ENCODE assay signal across 19 cellular contexts in genomic region chr2:158664987-158665386, GRCh38.
DNase-seq lines count a peak whose midpoint lies in the region; ATAC-seq and TF ChIP-seq lines count a peak whose summit lies in the region.
"Had no signal": no experiment of that assay in that cellular context is flagged by ENCODE, and none has a peak within 500 bp of the region (broad histone marks: within the 10 kb centered on the region; RNA-seq: fewer than 3 reads in every experiment).

No MANE protein-coding gene starts in this region.

- no peak overlapping the region for H4K5ac ChIP-seq in IMR-90 (ENCODE audit: low read depth, low read length)

- H4K8ac ChIP-seq in IMR-90 (ENCODE audit: low read depth in 2 of 2, low read length in 2 of 2), result peak overlapping the region in 1 of 2 experiments; percentile 44; a peak in 1 of 4 replicates

- H3K36me3 Mint-ChIP-seq in activated T-helper 1 cell treated with anti-CD3 and anti-CD28 coated beads, Interleukin-12 subunit alpha, Interleukin-12 subunit beta, Interleukin-2, Interleukin-4 antibody, amounts not matched to agents 30 ng/mL and 10 ng/mL and 1 ng/mL, durations not matched to agents 14 hours and 24 hours and 36 hours (ENCODE audit: low read depth), result peaks cover 2% of the 10 kb centered on the region

- TF ChIP-seq POLR2A in IMR-90 (IDR thresholded peaks at IDR 0.05; ENCODE audit: low read depth, low read length) (no peak), tibial nerve (IDR thresholded peaks at IDR 0.05) (no peak)

- H3K18ac ChIP-seq in IMR-90 (ENCODE audit: low read depth, low read length), result no peak overlapping the region

- H3K27me3 Mint-ChIP-seq in activated T-helper 1 cell treated with anti-CD3 and anti-CD28 coated beads, Interleukin-12 subunit alpha, Interleukin-12 subunit beta, Interleukin-2, Interleukin-4 antibody, amounts not matched to agents 30 ng/mL and 10 ng/mL and 1 ng/mL, durations not matched to agents 14 hours and 24 hours and 36 hours (ENCODE audit: insufficient read depth), result no peaks in the 10 kb centered on the region
- H3K27me3 Mint-ChIP-seq: activated CD4-positive, alpha-beta T cell treated with anti-CD3 and anti-CD28 coated beads for 36 hours; activated naive CD8-positive, alpha-beta T cell; brain; CD4-positive, alpha-beta memory T cell; dendritic cell treated with granulocyte-macrophage colony-stimulating factor and Interleukin-4, amounts not matched to agents 40 ng/mL and 50 ng/mL, for 4 days had no signal

- POLR2A ChIA-PET in IMR-90 (lab: Charles Lee; ENCODE audit: unreplicated experiment), result no interaction called here

- H2BK5ac ChIP-seq in IMR-90 (ENCODE audit: low read depth, low read length, poor library complexity, severe bottlenecking), result peak overlapping the region; percentile 41

- peaks cover 9% of the 10 kb centered on the region for H3K9me1 ChIP-seq in IMR-90 (ENCODE audit: insufficient read depth, low read length)

- in situ Hi-C loops in IMR-90 (cut with MboI; ENCODE audit: low sequenced_read_pairs), result no loop called here

- H4K91ac ChIP-seq in IMR-90 (ENCODE audit: insufficient read depth, low read depth, low read length), result no peak overlapping the region

- H2AK5ac ChIP-seq in IMR-90 (ENCODE audit: low read depth, low read length), result no peak overlapping the region

- dilution Hi-C loops in IMR-90 (cut with HindIII; ENCODE audit: low sequenced_read_pairs, unreplicated experiment), result no loop called here

- no peak overlapping the region for H3K23ac ChIP-seq in IMR-90 (ENCODE audit: low read depth, low read length)

- no peaks in the 10 kb centered on the region for H3K9me3 Mint-ChIP-seq in activated T-helper 1 cell treated with anti-CD3 and anti-CD28 coated beads, Interleukin-12 subunit alpha, Interleukin-12 subunit beta, Interleukin-2, Interleukin-4 antibody, amounts not matched to agents 30 ng/mL and 10 ng/mL and 1 ng/mL, durations not matched to agents 14 hours and 24 hours and 36 hours
- H3K9me3 Mint-ChIP-seq: brain; CD4-positive, alpha-beta memory T cell; dendritic cell treated with granulocyte-macrophage colony-stimulating factor and Interleukin-4, amounts not matched to agents 40 ng/mL and 50 ng/mL, for 4 days; nephron had no signal

- H3K4me2 ChIP-seq in IMR-90 (ENCODE audit: low read depth, low read length), result peak overlapping the region; percentile 68; the same call in 1 of the 2 replicates

- TF ChIP-seq EP300 in tibial nerve (IDR thresholded peaks at IDR 0.05), result no peak

- DNase-seq in AG08396 (ENCODE audit: low spot score), result peak; percentile 38
- DNase-seq in IMR-90, result peak; percentile 64
- DNase-seq in cerebellum (ENCODE audit: low spot score), result peak; percentile 53
- DNase-seq in iris pigment epithelial cell (ENCODE audit: low read depth), result peak; percentile 57
- no peak for DNase-seq in tibial nerve (ENCODE audit: low spot score in 2 of 2)
- no peak for DNase-seq in activated T-helper 1 cell treated with anti-CD3 and anti-CD28 coated beads, Interleukin-12 subunit alpha, Interleukin-12 subunit beta, Interleukin-2, Interleukin-4 antibody, amounts not matched to agents 30 ng/mL and 10 ng/mL and 1 ng/mL, durations not matched to agents 14 hours and 24 hours and 36 hours (ENCODE audit: low spot score)
- DNase-seq: activated CD4-positive, alpha-beta T cell treated with anti-CD3 and anti-CD28 coated beads for 36 hours; CD4-positive, alpha-beta memory T cell; DMS79; kidney glomerular epithelial cell; mesendoderm; NCI-H2107; NCI-H524 had no signal

- TF ChIP-seq CTCF in IMR-90 (conservative IDR thresholded peaks at IDR 0.05; ENCODE audit: low read depth, low read length) (no peak), tibial nerve (IDR thresholded peaks at IDR 0.05) (no peak)

- no peak overlapping the region for H2AK9ac ChIP-seq in IMR-90 (replicated peaks; ENCODE audit: low read depth, low read length, poor library complexity)

- H3K27ac ChIP-seq in IMR-90 (ENCODE audit: insufficient read depth, low read length) (no peak overlapping the region), tibial nerve (no peak overlapping the region)

- H2AFZ ChIP-seq in IMR-90 (replicated peaks; ENCODE audit: low read length, poor library complexity), result no peak overlapping the region

- H2BK120ac ChIP-seq in IMR-90 (ENCODE audit: low read depth, low read length), result peak overlapping the region; percentile 20; the same call in 1 of the 2 replicates

- no peak overlapping the region for H2BK15ac ChIP-seq in IMR-90 (ENCODE audit: low read depth, low read length)

- WGBS in IMR-90 (ENCODE audit: extremely low coverage in 2 of 2, insufficient read length in 1 of 2), 2 experiments, result no CpG with 5 or more reads among the region's 3 CpGs
- 65 to 66% methylated on average over 3 of the region's 3 CpGs for WGBS in tibial nerve, 2 donors

- H3K27ac Mint-ChIP-seq in activated T-helper 1 cell treated with anti-CD3 and anti-CD28 coated beads, Interleukin-12 subunit alpha, Interleukin-12 subunit beta, Interleukin-2, Interleukin-4 antibody, amounts not matched to agents 30 ng/mL and 10 ng/mL and 1 ng/mL, durations not matched to agents 14 hours and 24 hours and 36 hours, result no peak overlapping the region
- H3K27ac Mint-ChIP-seq: activated CD4-positive, alpha-beta T cell treated with anti-CD3 and anti-CD28 coated beads for 36 hours; activated naive CD8-positive, alpha-beta T cell; CD4-positive, alpha-beta memory T cell; dendritic cell treated with granulocyte-macrophage colony-stimulating factor and Interleukin-4, amounts not matched to agents 40 ng/mL and 50 ng/mL, for 4 days had no signal

- no peak overlapping the region for H3K14ac ChIP-seq in IMR-90 (replicated peaks; ENCODE audit: low read depth, low read length)

- intact Hi-C loops in IMR-90 (cut with micrococcal nuclease), result loop anchor here (2.0 kb wide), 1 partner anchor 206 kb away; no protein-coding TSS in a partner anchor
- intact Hi-C loops in activated T-helper 1 cell treated with anti-CD3 and anti-CD28 coated beads, Interleukin-12 subunit alpha, Interleukin-12 subunit beta, Interleukin-2, Interleukin-4 antibody, amounts not matched to agents 30 ng/mL and 10 ng/mL and 1 ng/mL, durations not matched to agents 14 hours and 24 hours and 36 hours (cut with micrococcal nuclease), result no loop called here

- CTCF ChIA-PET in IMR-90 (lab: Yijun Ruan, JAX), result interaction anchor here (0.8 kb wide), 1 partner anchor 17 kb away, joined by 3 read pairs; no protein-coding TSS in a partner anchor

- H3K4me1 ChIP-seq in IMR-90 (ENCODE audit: control insufficient read depth, insufficient read depth, low read length) (peaks cover 10% of the 10 kb centered on the region), tibial nerve (peaks cover 0 to 20% (median 2%) of the 10 kb centered on the region in 4 donors)

- BruUV-seq in IMR-90 (replicated peaks; lab: Mats Ljungman, UMichigan), result no TSS peak

- no peaks in the 10 kb centered on the region; a peak in 1 of 4 replicates for H3K79me1 ChIP-seq in IMR-90 (ENCODE audit: low read depth in 1 of 2, low read length in 2 of 2)

- ATAC-seq in IMR-90 (ENCODE audit: low read depth) (peak; percentile 56), GM18867 (IDR thresholded peaks at IDR 0.05; ENCODE audit: unreplicated experiment) (no peak), GM18519 (IDR thresholded peaks at IDR 0.05; ENCODE audit: low FRiP score, unreplicated experiment) (no peak)
- ATAC-seq: activated CD4-positive, alpha-beta T cell treated with anti-CD3 and anti-CD28 coated beads for 36 hours had no signal

- H3K4ac ChIP-seq in IMR-90 (ENCODE audit: low read depth, low read length), result peak overlapping the region; percentile 32; the same call in 1 of the 2 replicates

- H3K4me3 ChIP-seq in IMR-90 (ENCODE audit: insufficient read depth, low read depth, low read length) (no peak overlapping the region), tibial nerve (no peak overlapping the region)

- H4K20me1 ChIP-seq in IMR-90 (ENCODE audit: insufficient read depth, low read length), result no peaks in the 10 kb centered on the region

- H3K9ac ChIP-seq in IMR-90 (ENCODE audit: low read depth, low read length), result no peak overlapping the region

- H3K27me3 ChIP-seq in IMR-90 (ENCODE audit: control insufficient read depth, insufficient read depth, low read length), result no peaks in the 10 kb centered on the region
- H3K27me3 ChIP-seq in tibial nerve, result no peaks in the 10 kb centered on the region

- H3K56ac ChIP-seq in IMR-90 (ENCODE audit: extremely low read depth, insufficient read depth, low read length), result no peak overlapping the region

- no peaks in the 10 kb centered on the region for H3K4me1 Mint-ChIP-seq in activated T-helper 1 cell treated with anti-CD3 and anti-CD28 coated beads, Interleukin-12 subunit alpha, Interleukin-12 subunit beta, Interleukin-2, Interleukin-4 antibody, amounts not matched to agents 30 ng/mL and 10 ng/mL and 1 ng/mL, durations not matched to agents 14 hours and 24 hours and 36 hours (ENCODE audit: low read depth)
- H3K4me1 Mint-ChIP-seq: activated CD4-positive, alpha-beta T cell treated with anti-CD3 and anti-CD28 coated beads for 36 hours; CD4-positive, alpha-beta memory T cell had no signal

- H3K9me3 ChIP-seq in IMR-90 (ENCODE audit: control insufficient read depth, insufficient read depth, low read length) (no peaks in the 10 kb centered on the region), tibial nerve (no peaks in the 10 kb centered on the region)

- H3K4me3 Mint-ChIP-seq in activated T-helper 1 cell treated with anti-CD3 and anti-CD28 coated beads, Interleukin-12 subunit alpha, Interleukin-12 subunit beta, Interleukin-2, Interleukin-4 antibody, amounts not matched to agents 30 ng/mL and 10 ng/mL and 1 ng/mL, durations not matched to agents 14 hours and 24 hours and 36 hours, result no peak overlapping the region
- H3K4me3 Mint-ChIP-seq: activated CD4-positive, alpha-beta T cell treated with anti-CD3 and anti-CD28 coated beads for 36 hours; activated naive CD8-positive, alpha-beta T cell; CD4-positive, alpha-beta memory T cell; dendritic cell treated with granulocyte-macrophage colony-stimulating factor and Interleukin-4, amounts not matched to agents 40 ng/mL and 50 ng/mL, for 4 days; nephron had no signal

- no peak for TF ChIP-seq RAD21 in IMR-90 (IDR thresholded peaks at IDR 0.05; ENCODE audit: low read length)

- peaks cover 18% of the 10 kb centered on the region for H3K36me3 ChIP-seq in IMR-90 (ENCODE audit: control insufficient read depth, insufficient read depth, low read length)
- H3K36me3 ChIP-seq in tibial nerve, result peaks cover 0 to 57% (median 0%) of the 10 kb centered on the region in 3 donors

- no peak overlapping the region for H2BK20ac ChIP-seq in IMR-90 (ENCODE audit: low read depth, low read length)

TF ChIP-seq in IMR-90, 13 proteins besides CTCF, POLR2A, EP300 and RAD21 (continues in another document):
- TF ChIP-seq NFE2L2 (IDR thresholded peaks at IDR 0.05; ENCODE audit: low read depth, low read length), result no peak
- no peak for TF ChIP-seq BHLHE40 (IDR thresholded peaks at IDR 0.05; ENCODE audit: low read depth, low read length)
- no peak for TF ChIP-seq MAFK (IDR thresholded peaks at IDR 0.05; ENCODE audit: low read depth, low read length)
- no peak for TF ChIP-seq FOS (IDR thresholded peaks at IDR 0.05; ENCODE audit: low read depth, low read length)

Comparison
In these comparisons a context has a peak if more than half of its experiments do, and no peak if none do; other contexts are left out.
1. DNase-seq: peak in AG08396 (single experiment), IMR-90 (single experiment), cerebellum (single experiment) and iris pigment epithelial cell (single experiment); none in tibial nerve (0 of 2) and activated T-helper 1 cell treated with anti-CD3 and anti-CD28 coated beads, Interleukin-12 subunit alpha, Interleukin-12 subunit beta, Interleukin-2, Interleukin-4 antibody, amounts not matched to agents 30 ng/mL and 10 ng/mL and 1 ng/mL, durations not matched to agents 14 hours and 24 hours and 36 hours (single experiment).